Comparison of ENCODE assay signal across 1 cellular context in genomic region chr11:34964610-34965331, GRCh38.
TF ChIP-seq lines count a peak whose summit lies in the region.

No MANE protein-coding gene starts in this region.

TF ChIP-seq in HepG2, 621 proteins besides CTCF, POLR2A, EP300 and RAD21 (continued from another document):
- TF ChIP-seq, protein P1, sequence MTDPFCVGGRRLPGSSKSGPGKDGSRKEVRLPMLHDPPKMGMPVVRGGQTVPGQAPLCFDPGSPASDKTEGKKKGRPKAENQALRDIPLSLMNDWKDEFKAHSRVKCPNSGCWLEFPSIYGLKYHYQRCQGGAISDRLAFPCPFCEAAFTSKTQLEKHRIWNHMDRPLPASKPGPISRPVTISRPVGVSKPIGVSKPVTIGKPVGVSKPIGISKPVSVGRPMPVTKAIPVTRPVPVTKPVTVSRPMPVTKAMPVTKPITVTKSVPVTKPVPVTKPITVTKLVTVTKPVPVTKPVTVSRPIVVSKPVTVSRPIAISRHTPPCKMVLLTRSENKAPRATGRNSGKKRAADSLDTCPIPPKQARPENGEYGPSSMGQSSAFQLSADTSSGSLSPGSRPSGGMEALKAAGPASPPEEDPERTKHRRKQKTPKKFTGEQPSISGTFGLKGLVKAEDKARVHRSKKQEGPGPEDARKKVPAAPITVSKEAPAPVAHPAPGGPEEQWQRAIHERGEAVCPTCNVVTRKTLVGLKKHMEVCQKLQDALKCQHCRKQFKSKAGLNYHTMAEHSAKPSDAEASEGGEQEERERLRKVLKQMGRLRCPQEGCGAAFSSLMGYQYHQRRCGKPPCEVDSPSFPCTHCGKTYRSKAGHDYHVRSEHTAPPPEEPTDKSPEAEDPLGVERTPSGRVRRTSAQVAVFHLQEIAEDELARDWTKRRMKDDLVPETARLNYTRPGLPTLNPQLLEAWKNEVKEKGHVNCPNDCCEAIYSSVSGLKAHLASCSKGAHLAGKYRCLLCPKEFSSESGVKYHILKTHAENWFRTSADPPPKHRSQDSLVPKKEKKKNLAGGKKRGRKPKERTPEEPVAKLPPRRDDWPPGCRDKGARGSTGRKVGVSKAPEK (CRISPR knock-in tag; IDR thresholded peaks at IDR 0.05; ENCODE audit: borderline replicate concordance): no peak
- TF ChIP-seq ZSCAN9 (CRISPR knock-in tag; IDR thresholded peaks at IDR 0.05; ENCODE audit: borderline replicate concordance): no peak
- no peak for TF ChIP-seq ZNF224 (CRISPR knock-in tag; IDR thresholded peaks at IDR 0.05)
- no peak for TF ChIP-seq CENPBD1 (CRISPR knock-in tag; IDR thresholded peaks at IDR 0.05; ENCODE audit: borderline replicate concordance, low read depth)
- no peak for TF ChIP-seq TFDP2 (CRISPR knock-in tag; IDR thresholded peaks at IDR 0.05)
- no peak for TF ChIP-seq RFXAP (CRISPR knock-in tag; IDR thresholded peaks at IDR 0.05; ENCODE audit: borderline replicate concordance)
- no peak for TF ChIP-seq ZNF615 (CRISPR knock-in tag; IDR thresholded peaks at IDR 0.05; ENCODE audit: borderline replicate concordance)
- TF ChIP-seq HNF4A (CRISPR knock-in tag; IDR thresholded peaks at IDR 0.05): peak; percentile 23; the same call in 1 of the 2 replicates
- TF ChIP-seq SMYD3 (CRISPR knock-in tag; IDR thresholded peaks at IDR 0.05): no peak
- TF ChIP-seq ZNF333 (CRISPR knock-in tag; IDR thresholded peaks at IDR 0.05; ENCODE audit: borderline replicate concordance): no peak
- no peak for TF ChIP-seq IRF9 (CRISPR knock-in tag; IDR thresholded peaks at IDR 0.05; ENCODE audit: borderline replicate concordance)
- peak; percentile 37; the same call in 1 of the 2 replicates for TF ChIP-seq ELF3 (CRISPR knock-in tag; IDR thresholded peaks at IDR 0.05)
- no peak for TF ChIP-seq SRSF9 (IDR thresholded peaks at IDR 0.05; ENCODE audit: borderline replicate concordance, insufficient read depth, low read depth, low read length, poor library complexity, severe bottlenecking)
- TF ChIP-seq MED1 (CRISPR knock-in tag; IDR thresholded peaks at IDR 0.05): peak; percentile 33; the same call in 1 of the 2 replicates
- TF ChIP-seq FOXO4 (CRISPR knock-in tag; conservative IDR thresholded peaks at IDR 0.05): no peak
- TF ChIP-seq NFYB (CRISPR knock-in tag; IDR thresholded peaks at IDR 0.05): no peak
- TF ChIP-seq THYN1 (CRISPR knock-in tag; IDR thresholded peaks at IDR 0.05; ENCODE audit: borderline replicate concordance, low read depth): no peak
- no peak for TF ChIP-seq ZSCAN25 (CRISPR knock-in tag; IDR thresholded peaks at IDR 0.05)
- no peak for TF ChIP-seq CHD2 (IDR thresholded peaks at IDR 0.05; ENCODE audit: low read depth, low read length)
- no peak for TF ChIP-seq FOSL1 (CRISPR knock-in tag; IDR thresholded peaks at IDR 0.05; ENCODE audit: borderline replicate concordance)
- TF ChIP-seq HNRNPLL (IDR thresholded peaks at IDR 0.05; ENCODE audit: low read depth, low read length, poor library complexity, severe bottlenecking): no peak
- TF ChIP-seq ZNF782 (CRISPR knock-in tag; IDR thresholded peaks at IDR 0.05; ENCODE audit: borderline replicate concordance): no peak
- TF ChIP-seq, protein P2, sequence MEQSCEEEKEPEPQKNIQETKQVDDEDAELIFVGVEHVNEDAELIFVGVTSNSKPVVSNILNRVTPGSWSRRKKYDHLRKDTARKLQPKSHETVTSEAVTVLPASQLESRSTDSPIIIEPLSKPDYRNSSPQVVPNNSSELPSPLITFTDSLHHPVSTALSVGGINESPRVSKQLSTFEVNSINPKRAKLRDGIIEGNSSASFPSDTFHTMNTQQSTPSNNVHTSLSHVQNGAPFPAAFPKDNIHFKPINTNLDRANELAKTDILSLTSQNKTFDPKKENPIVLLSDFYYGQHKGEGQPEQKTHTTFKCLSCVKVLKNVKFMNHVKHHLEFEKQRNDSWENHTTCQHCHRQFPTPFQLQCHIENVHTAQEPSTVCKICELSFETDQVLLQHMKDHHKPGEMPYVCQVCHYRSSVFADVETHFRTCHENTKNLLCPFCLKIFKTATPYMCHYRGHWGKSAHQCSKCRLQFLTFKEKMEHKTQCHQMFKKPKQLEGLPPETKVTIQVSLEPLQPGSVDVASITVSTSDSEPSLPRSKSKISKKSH (CRISPR knock-in tag; IDR thresholded peaks at IDR 0.05; ENCODE audit: borderline replicate concordance): no peak
- TF ChIP-seq BCL6 (CRISPR knock-in tag; IDR thresholded peaks at IDR 0.05): no peak
- TF ChIP-seq IRF1 (CRISPR knock-in tag; IDR thresholded peaks at IDR 0.05; ENCODE audit: low read depth): no peak
- TF ChIP-seq ZNF263 (CRISPR knock-in tag; IDR thresholded peaks at IDR 0.05): no peak
- no peak for TF ChIP-seq RARG (CRISPR knock-in tag; IDR thresholded peaks at IDR 0.05; ENCODE audit: low read depth)
- no peak for TF ChIP-seq GZF1 (CRISPR knock-in tag; IDR thresholded peaks at IDR 0.05)
- TF ChIP-seq FOXA1 (IDR thresholded peaks at IDR 0.05): no peak
- peak; percentile 23; the same call in 1 of the 2 replicates for TF ChIP-seq FOXA1 (CRISPR knock-in tag; IDR thresholded peaks at IDR 0.05)
- no peak for TF ChIP-seq ZNF44 (CRISPR knock-in tag; IDR thresholded peaks at IDR 0.05)
- no peak for TF ChIP-seq ZFP1 (CRISPR knock-in tag; IDR thresholded peaks at IDR 0.05)
- peak; percentile 36; the same call in 1 of the 2 replicates for TF ChIP-seq SOX5 (CRISPR knock-in tag; IDR thresholded peaks at IDR 0.05; ENCODE audit: borderline replicate concordance)
- no peak for TF ChIP-seq HES4 (CRISPR knock-in tag; IDR thresholded peaks at IDR 0.05; ENCODE audit: borderline replicate concordance)
- no peak for TF ChIP-seq SETDB1 (CRISPR knock-in tag; IDR thresholded peaks at IDR 0.05; ENCODE audit: borderline replicate concordance)
- TF ChIP-seq ZNF609 (CRISPR knock-in tag; IDR thresholded peaks at IDR 0.05; ENCODE audit: borderline replicate concordance): no peak
- peak; percentile 41; the same call in 1 of the 2 replicates for TF ChIP-seq ZGPAT (CRISPR knock-in tag; IDR thresholded peaks at IDR 0.05)
- TF ChIP-seq NRL (CRISPR knock-in tag; IDR thresholded peaks at IDR 0.05; ENCODE audit: borderline replicate concordance): no peak
- TF ChIP-seq RARA (CRISPR knock-in tag; IDR thresholded peaks at IDR 0.05): peak; percentile 82
TF ChIP-seq in HepG2: peak in this region for 31.
